ENCODE assay signal across 2 cellular contexts in genomic region chr9:121976751-121977150, GRCh38.
TF ChIP-seq lines count a peak whose summit lies in the region.

No MANE protein-coding gene starts in this region.

TF ChIP-seq in IMR-90, 13 proteins besides CTCF, POLR2A, EP300 and RAD21 (continued from another document):
- peak; percentile 57; the same call in 1 of the 2 replicates for TF ChIP-seq USF2 (IDR thresholded peaks at IDR 0.05; ENCODE audit: low read depth, low read length)
- no peak for TF ChIP-seq ELK1 (IDR thresholded peaks at IDR 0.05; ENCODE audit: borderline replicate concordance, low read depth, low read length)

TF ChIP-seq in HepG2, 621 proteins besides CTCF, POLR2A, EP300 and RAD21 (continued from another document):
- TF ChIP-seq SOX5 (CRISPR knock-in tag; IDR thresholded peaks at IDR 0.05; ENCODE audit: borderline replicate concordance), result no peak
- TF ChIP-seq ZBTB21 (CRISPR knock-in tag; IDR thresholded peaks at IDR 0.05), result peak; percentile 65
- TF ChIP-seq CREB1 (IDR thresholded peaks at IDR 0.05), result peak; percentile 84
- TF ChIP-seq CREB1 (CRISPR knock-in tag; IDR thresholded peaks at IDR 0.05), result no peak
TF ChIP-seq in HepG2: peak in this region for 2.
